In the genomic region with DNA sequence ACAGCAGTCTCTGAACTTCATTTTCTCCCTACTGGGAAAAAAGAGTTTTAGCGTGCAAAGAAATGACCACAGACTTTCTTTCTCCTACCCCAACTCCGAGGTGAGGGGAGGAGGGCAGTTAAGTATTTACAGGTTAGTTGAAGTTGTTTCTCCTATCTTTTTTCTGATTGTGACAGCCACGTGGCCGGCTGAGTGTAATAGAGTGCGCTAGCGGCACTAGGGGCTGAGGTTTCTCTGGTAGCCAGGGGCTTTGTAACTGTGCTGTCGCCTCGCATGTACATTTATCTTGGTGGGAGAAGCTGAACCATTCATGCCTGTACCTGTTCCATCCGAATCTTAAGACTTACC, we compare ENCODE assay signal across 8 cellular contexts. TPM values are rescaled to one million over a fixed set of nuclear protein-coding genes. Genes with fewer than 3 reads are reported as not detected.
A peak's percentile ranks its signal among the peaks of the same experiment; 100 is the strongest.
DNase-seq lines count a peak whose midpoint lies in the region; ATAC-seq, FAIRE-seq and TF ChIP-seq lines count a peak whose summit lies in the region.

No MANE protein-coding gene starts in this region.

- TF ChIP-seq POLR2A in GM12891 (IDR thresholded peaks at IDR 0.05; ENCODE audit: low read depth, low read length): no peak

- peak; percentile 75 for FAIRE-seq in GM12891 (lab: Jason Lieb, UNC)

- H3K36me3 ChIP-seq in A673 (ENCODE audit: insufficient read depth, low read length, poor library complexity, severe bottlenecking) (no peaks in the 10 kb centered on the region), mesodermal cell (ENCODE audit: control insufficient read depth, insufficient read depth, low read length) (no peaks in the 10 kb centered on the region), subcutaneous abdominal adipose tissue (ENCODE audit: control insufficient read depth in 5 of 5, insufficient read depth in 5 of 5, low read length in 5 of 5) (no peaks in the 10 kb centered on the region)

- H3K36me3 Mint-ChIP-seq in T-helper 17 cell (ENCODE audit: low read depth): no peaks in the 10 kb centered on the region

- no peaks in the 10 kb centered on the region for H3K27me3 Mint-ChIP-seq in T-helper 17 cell

- BruUV-seq in A673 (replicated peaks; lab: Mats Ljungman, UMichigan): no TSS peak

- peak overlapping the region; percentile 93 for H3K27ac Mint-ChIP-seq in T-helper 17 cell

- CTCF ChIA-PET in A673 (lab: Charles Lee): no interaction called here

- no peak for ATAC-seq in T-helper 17 cell

- peaks cover 29% of the 10 kb centered on the region for H3K4me1 Mint-ChIP-seq in T-helper 17 cell

- H3K4me1 ChIP-seq in A673 (ENCODE audit: insufficient read depth, low read length, poor library complexity, severe bottlenecking) (peaks cover 7% of the 10 kb centered on the region), mesodermal cell (ENCODE audit: control insufficient read depth, insufficient read depth, low read length, poor library complexity, severe bottlenecking) (peaks cover 9% of the 10 kb centered on the region), subcutaneous abdominal adipose tissue (ENCODE audit: control insufficient read depth in 5 of 5, insufficient read depth in 5 of 5, low read length in 5 of 5) (peaks cover 5 to 32% (median 29%) of the 10 kb centered on the region in 5 donors)

- POLR2A ChIA-PET in A673 (lab: Charles Lee; ENCODE audit: low non-redundant PET): no interaction called here

- H3K4me3 ChIP-seq in A673 (ENCODE audit: low read depth, low read length, poor library complexity, severe bottlenecking) (peak overlapping the region; percentile 97), cardiac fibroblast (replicated peaks in 1 of 2; ENCODE audit: low read depth in 2 of 2, low read length in 2 of 2) (peak overlapping the region; percentile 95 to 96), mesodermal cell (ENCODE audit: extremely low read depth, insufficient read depth, low read length, poor library complexity, severe bottlenecking) (peak overlapping the region; percentile 93), subcutaneous abdominal adipose tissue (ENCODE audit: low read depth in 1 of 5, low read length in 5 of 5) (peak overlapping the region; percentile 90 to 100 (median 96))

- intact Hi-C loops in A673 (cut with micrococcal nuclease; ENCODE audit: unreplicated experiment): no loop called here

- TF ChIP-seq CTCF in A673 (conservative IDR thresholded peaks at IDR 0.05; ENCODE audit: low read depth, low read length) (no peak), cardiac fibroblast (IDR thresholded peaks at IDR 0.05; ENCODE audit: low read depth, low read length) (no peak)

- DNase-seq in A673 (ENCODE audit: low spot score) (peak; percentile 42), GM12891 (ENCODE audit: insufficient read length, low spot score) (no peak), HK-2 (ENCODE audit: unreplicated experiment) (peak; percentile 27), T-helper 17 cell (no peak), cardiac fibroblast (ENCODE audit: low read depth in 2 of 2) (no peak), putamen (ENCODE audit: low spot score) (no peak)

- H3K27me3 ChIP-seq in A673 (replicated peaks; ENCODE audit: insufficient read depth, low read depth, low read length, poor library complexity): no peaks in the 10 kb centered on the region
- no peaks in the 10 kb centered on the region for H3K27me3 ChIP-seq in subcutaneous abdominal adipose tissue (ENCODE audit: control insufficient read depth in 5 of 5, insufficient read depth in 4 of 5, low read length in 5 of 5)

- WGBS in mesodermal cell (ENCODE audit: insufficient coverage in 2 of 2), 2 experiments: 0 to 4% methylated on average over 6 to 7 of the region's 9 CpGs

- H3K9me3 ChIP-seq in A673 (ENCODE audit: low read depth, low read length, poor library complexity, severe bottlenecking): no peaks in the 10 kb centered on the region
- H3K9me3 ChIP-seq in T-helper 17 cell (ENCODE audit: control insufficient read depth, low read length, poor library complexity, severe bottlenecking): no peaks in the 10 kb centered on the region
- no peaks in the 10 kb centered on the region for H3K9me3 ChIP-seq in mesodermal cell (ENCODE audit: control insufficient read depth, low read length)
- H3K9me3 ChIP-seq in subcutaneous abdominal adipose tissue (ENCODE audit: control insufficient read depth in 5 of 5, low read length in 5 of 5): no peaks in the 10 kb centered on the region

- H3K27ac ChIP-seq in A673 (ENCODE audit: low read depth, low read length, poor library complexity, severe bottlenecking) (peak overlapping the region; percentile 95), mesodermal cell (ENCODE audit: low read depth, low read length, severe bottlenecking) (peak overlapping the region; percentile 95), subcutaneous abdominal adipose tissue (ENCODE audit: low read depth, low read length) (peak overlapping the region; percentile 100)

- H3K9ac ChIP-seq in subcutaneous abdominal adipose tissue (ENCODE audit: low read length in 5 of 5): peak overlapping the region; percentile 92 to 99 (median 97)

- peak overlapping the region; percentile 95 for H3K4me3 Mint-ChIP-seq in T-helper 17 cell

TF ChIP-seq in GM12891, 5 proteins besides CTCF, POLR2A, EP300 and RAD21:
- TF ChIP-seq TAF1 (IDR thresholded peaks at IDR 0.05; ENCODE audit: low read depth, low read length): no peak

RNA-seq across cellular contexts. Expression of a gene that starts 1.3 kb away (rescaled TPM):
- 18.9 and 21.9 TPM in 2 replicates for total RNA-seq in A673 (2021)
- polyA plus RNA-seq in GM12891 (2012; ENCODE audit: low read depth, missing spikeins): 5.0 TPM
- 10 to 100 TPM; 55.0 to 58.7 TPM for total RNA-seq in T-helper 17 cell
- 14.0 TPM for polyA plus RNA-seq in mesodermal cell (2013, experiment 1 of 2)
- polyA plus RNA-seq in mesodermal cell (2013, experiment 2 of 2): 11.9 TPM

Comparison
In these comparisons a context has a peak if more than half of its experiments do, and no peak if none do; other contexts are left out.
1. DNase-seq: peak in A673 (single experiment) and HK-2 (single experiment); none in GM12891 (single experiment), T-helper 17 cell (0 of 3), cardiac fibroblast (0 of 2) and putamen (single experiment).
2. Peak in every context shown above with its lines, with median percentiles within 50 percentile points of each other: H3K27ac ChIP-seq and H3K4me3 ChIP-seq.